ENCODE assay signal across 8 cellular contexts in genomic region chr19:20999731-21000352, GRCh38. TPM values are rescaled to one million over a fixed set of nuclear protein-coding genes. Genes with fewer than 3 reads are reported as not detected.
A peak's percentile ranks its signal among the peaks of the same experiment; 100 is the strongest.
DNase-seq lines count a peak whose midpoint lies in the region; ATAC-seq and TF ChIP-seq lines count a peak whose summit lies in the region.

No MANE protein-coding gene starts in this region.

- H3K9me3 ChIP-seq in CD8-positive, alpha-beta T cell (ENCODE audit: low read length), result no peaks in the 10 kb centered on the region
- no peaks in the 10 kb centered on the region for H3K9me3 ChIP-seq in SK-N-MC (ENCODE audit: low read depth, low read length)
- H3K9me3 ChIP-seq in adipocyte (ENCODE audit: control insufficient read depth, low read length), result no peaks in the 10 kb centered on the region
- H3K9me3 ChIP-seq in left ventricle myocardium inferior (replicated peaks), result no peaks in the 10 kb centered on the region

- no peaks in the 10 kb centered on the region for H3K36me3 Mint-ChIP-seq in CD8-positive, alpha-beta T cell
- no peaks in the 10 kb centered on the region for H3K36me3 Mint-ChIP-seq in type B pancreatic cell

- H3K36me3 ChIP-seq in CD8-positive, alpha-beta T cell (ENCODE audit: insufficient read depth, low read length), result no peaks in the 10 kb centered on the region
- H3K36me3 ChIP-seq in SK-N-MC (ENCODE audit: insufficient read depth, low read length) (no peaks in the 10 kb centered on the region), adipocyte (ENCODE audit: control insufficient read depth, insufficient read depth, low read length, severe bottlenecking) (no peaks in the 10 kb centered on the region), left ventricle myocardium inferior (no peaks in the 10 kb centered on the region)

- no peaks in the 10 kb centered on the region for H3K9me3 Mint-ChIP-seq in CD8-positive, alpha-beta T cell
- peaks cover 4% of the 10 kb centered on the region for H3K9me3 Mint-ChIP-seq in type B pancreatic cell

- H3K4me1 Mint-ChIP-seq in CD8-positive, alpha-beta T cell (ENCODE audit: low read depth), result peaks cover 3% of the 10 kb centered on the region
- peaks cover 5% of the 10 kb centered on the region for H3K4me1 Mint-ChIP-seq in type B pancreatic cell (ENCODE audit: unreplicated experiment)

- ATAC-seq in CD8-positive, alpha-beta T cell, result peak; percentile 100

- H3K9ac ChIP-seq in SK-N-MC (ENCODE audit: insufficient read length) (no peak overlapping the region), adipocyte (ENCODE audit: low read length) (peak overlapping the region; percentile 67)

- CTCF ChIA-PET in CD8-positive, alpha-beta T cell (lab: Charles Lee), result interaction anchor here (0.8 kb wide), 1 partner anchor 45 kb away, joined by 3 read pairs; no protein-coding TSS in a partner anchor

- no peak overlapping the region for H3K27ac Mint-ChIP-seq in CD8-positive, alpha-beta T cell
- peak overlapping the region; percentile 87 for H3K27ac Mint-ChIP-seq in type B pancreatic cell

- no peaks in the 10 kb centered on the region for H3K27me3 ChIP-seq in CD8-positive, alpha-beta T cell (ENCODE audit: insufficient read depth, low read length)
- no peaks in the 10 kb centered on the region for H3K27me3 ChIP-seq in adipocyte (replicated peaks; ENCODE audit: control insufficient read depth, insufficient read depth, low read length)
- H3K27me3 ChIP-seq in left ventricle myocardium inferior (ENCODE audit: low read depth), result no peaks in the 10 kb centered on the region

- no peak overlapping the region for H3K27ac ChIP-seq in CD8-positive, alpha-beta T cell (ENCODE audit: low read depth, low read length)
- no peak overlapping the region for H3K27ac ChIP-seq in SK-N-MC
- no peak overlapping the region for H3K27ac ChIP-seq in left ventricle myocardium inferior (replicated peaks)

- DNase-seq in CD8-positive, alpha-beta T cell, result peak; percentile 67 to 92 (median 79)
- DNase-seq in GM20000 (ENCODE audit: low spot score), result peak; percentile 85
- peak; percentile 17 for DNase-seq in HuH-7 (ENCODE audit: low spot score)
- peak; percentile 40 for DNase-seq in SK-N-MC (ENCODE audit: low read depth, low spot score)
- peak; percentile 80 for DNase-seq in adipocyte (ENCODE audit: low read depth)
- DNase-seq in left ventricle myocardium inferior, result peak; percentile 85
- DNase-seq in posterior vena cava (ENCODE audit: low spot score), result peak; percentile 89
- DNase-seq in type B pancreatic cell (ENCODE audit: extremely low spot score, unreplicated experiment), result peak; percentile 91

- H3K4me1 ChIP-seq in CD8-positive, alpha-beta T cell (ENCODE audit: insufficient read depth, low read length), result no peaks in the 10 kb centered on the region
- H3K4me1 ChIP-seq in adipocyte (ENCODE audit: control insufficient read depth, insufficient read depth, low read length) (no peaks in the 10 kb centered on the region), left ventricle myocardium inferior (peaks cover 5% of the 10 kb centered on the region)

- H3K27me3 Mint-ChIP-seq in CD8-positive, alpha-beta T cell (ENCODE audit: low read depth), result no peaks in the 10 kb centered on the region
- no peaks in the 10 kb centered on the region for H3K27me3 Mint-ChIP-seq in type B pancreatic cell

- peak overlapping the region; percentile 85 for H3K4me3 Mint-ChIP-seq in CD8-positive, alpha-beta T cell
- peak overlapping the region; percentile 97 for H3K4me3 Mint-ChIP-seq in type B pancreatic cell

- POLR2A ChIA-PET in CD8-positive, alpha-beta T cell (lab: Charles Lee), result interaction anchor here (0.8 to 1.5 kb wide), 14 partner anchors 9 to 828 kb away, joined by 3 to 18 read pairs (median 5); partner anchors contain the start of genes ZNF429, ZNF430, ZNF626 and ZNF66

- intact Hi-C loops in CD8-positive, alpha-beta T cell (cut with DNase I, micrococcal nuclease), result loop anchor here (1.0 to 5.0 kb wide), 4 partner anchors 20 to 142 kb away; partner anchors contain the start of genes ZNF430 (in 2 of the 2), ZNF85 (in 2 of the 2) and ZNF431 (in 1 of the 2)
- intact Hi-C loops in left ventricle myocardium inferior (cut with micrococcal nuclease) (no loop called here), posterior vena cava (cut with DNase I) (no loop called here)

- no peak for TF ChIP-seq CTCF in CD8-positive, alpha-beta T cell (IDR thresholded peaks at IDR 0.05)
- no peak for TF ChIP-seq CTCF in GM20000 (IDR thresholded peaks at IDR 0.05; ENCODE audit: extremely low read depth, missing control alignments)
- TF ChIP-seq CTCF in left ventricle myocardium inferior (IDR thresholded peaks at IDR 0.05; ENCODE audit: borderline replicate concordance), result no peak
- no peak for TF ChIP-seq CTCF in type B pancreatic cell (conservative IDR thresholded peaks at IDR 0.05)

- H3K4me3 ChIP-seq in CD8-positive, alpha-beta T cell (ENCODE audit: low read depth, low read length), result peak overlapping the region; percentile 69
- H3K4me3 ChIP-seq in SK-N-MC, result peak overlapping the region; percentile 73
- peak overlapping the region; percentile 85 for H3K4me3 ChIP-seq in adipocyte (ENCODE audit: low read length)
- H3K4me3 ChIP-seq in left ventricle myocardium inferior, result peak overlapping the region; percentile 64

RNA-seq across cellular contexts. Expression of gene ZNF430, which starts 20.6 kb away (rescaled TPM):
- 10 to 100 TPM; 42.3 to 45.1 TPM for total RNA-seq in CD8-positive, alpha-beta T cell
- total RNA-seq in left ventricle myocardium inferior, result 3.1 TPM
- 10 to 100 TPM; 12.6 to 15.6 TPM for total RNA-seq in posterior vena cava
- 13.4 and 17.3 TPM in 2 replicates for total RNA-seq in type B pancreatic cell (ENCODE audit: low replicate concordance)

Comparison
In these comparisons a context has a peak if more than half of its experiments do, and no peak if none do; other contexts are left out.
1. DNase-seq: peak in every context shown above with its lines; median percentile 91 in type B pancreatic cell; 89 in posterior vena cava; 85 in GM20000; 85 in left ventricle myocardium inferior; 80 in adipocyte; 79 in CD8-positive, alpha-beta T cell; 40 in SK-N-MC; 17 in HuH-7.
2. intact Hi-C loops: an anchor here in CD8-positive, alpha-beta T cell (1.0 to 5.0 kb wide); none called in left ventricle myocardium inferior and posterior vena cava.